8 cellular contexts compared by ENCODE assay signal in genomic region chr20:6583134-6583738, GRCh38.
A peak's percentile ranks its signal among the peaks of the same experiment; 100 is the strongest.
DNase-seq lines count a peak whose midpoint lies in the region; ATAC-seq and TF ChIP-seq lines count a peak whose summit lies in the region.

No MANE protein-coding gene starts in this region.

- intact Hi-C loops in activated T-helper 1 cell treated with anti-CD3 and anti-CD28 coated beads, Interleukin-12 subunit alpha, Interleukin-12 subunit beta, Interleukin-2, Interleukin-4 antibody, amounts not matched to agents 30 ng/mL and 10 ng/mL and 1 ng/mL, durations not matched to agents 14 hours and 24 hours and 36 hours (cut with micrococcal nuclease), result no loop called here

- peaks cover 2% of the 10 kb centered on the region for H3K27me3 Mint-ChIP-seq in neural crest cell (ENCODE audit: low read depth)
- no peaks in the 10 kb centered on the region for H3K27me3 Mint-ChIP-seq in activated T-helper 1 cell treated with anti-CD3 and anti-CD28 coated beads, Interleukin-12 subunit alpha, Interleukin-12 subunit beta, Interleukin-2, Interleukin-4 antibody, amounts not matched to agents 30 ng/mL and 10 ng/mL and 1 ng/mL, durations not matched to agents 14 hours and 24 hours and 36 hours (ENCODE audit: insufficient read depth)
- H3K27me3 Mint-ChIP-seq in activated CD4-positive, alpha-beta T cell treated with anti-CD3 and anti-CD28 coated beads, Interleukin-2, amount 10 ng/mL, durations not matched to agents 7 days and 5 days, result no peaks in the 10 kb centered on the region

- POLR2A ChIA-PET in RWPE1 (lab: Yijun Ruan, JAX; ENCODE audit: low non-redundant PET), result no interaction called here
- POLR2A ChIA-PET in activated CD4-positive, alpha-beta T cell treated with anti-CD3 and anti-CD28 coated beads, Interleukin-2, amount 10 ng/mL, durations not matched to agents 7 days and 5 days (lab: Charles Lee), result no interaction called here

- H3K27ac ChIP-seq in RWPE1, result no peak overlapping the region

- DNase-seq in ELF-1 (ENCODE audit: low read depth, low spot score) (peak; percentile 64), LHCN-M2 (ENCODE audit: low read depth) (peak; percentile 70), RWPE1 (ENCODE audit: low spot score) (peak; percentile 57), fibroblast of peridontal ligament (ENCODE audit: extremely low read depth) (peak; percentile 76), neural crest cell (ENCODE audit: low read depth, low spot score) (peak; percentile 18)
- DNase-seq in activated T-helper 1 cell treated with anti-CD3 and anti-CD28 coated beads, Interleukin-12 subunit alpha, Interleukin-12 subunit beta, Interleukin-2, Interleukin-4 antibody, amounts not matched to agents 30 ng/mL and 10 ng/mL and 1 ng/mL, durations not matched to agents 14 hours and 24 hours and 36 hours (ENCODE audit: low spot score), result no peak
- DNase-seq in activated CD4-positive, alpha-beta T cell treated with anti-CD3 and anti-CD28 coated beads, Interleukin-2, amount 10 ng/mL, durations not matched to agents 7 days and 5 days, result no peak

- no peaks in the 10 kb centered on the region for H3K36me3 Mint-ChIP-seq in neural crest cell (ENCODE audit: low read depth)
- no peaks in the 10 kb centered on the region for H3K36me3 Mint-ChIP-seq in activated T-helper 1 cell treated with anti-CD3 and anti-CD28 coated beads, Interleukin-12 subunit alpha, Interleukin-12 subunit beta, Interleukin-2, Interleukin-4 antibody, amounts not matched to agents 30 ng/mL and 10 ng/mL and 1 ng/mL, durations not matched to agents 14 hours and 24 hours and 36 hours (ENCODE audit: low read depth)
- H3K36me3 Mint-ChIP-seq in activated CD4-positive, alpha-beta T cell treated with anti-CD3 and anti-CD28 coated beads, Interleukin-2, amount 10 ng/mL, durations not matched to agents 7 days and 5 days (ENCODE audit: low read depth), result no peaks in the 10 kb centered on the region

- no peak overlapping the region for H3K27ac Mint-ChIP-seq in neural crest cell (ENCODE audit: unreplicated experiment)
- no peak overlapping the region for H3K27ac Mint-ChIP-seq in activated T-helper 1 cell treated with anti-CD3 and anti-CD28 coated beads, Interleukin-12 subunit alpha, Interleukin-12 subunit beta, Interleukin-2, Interleukin-4 antibody, amounts not matched to agents 30 ng/mL and 10 ng/mL and 1 ng/mL, durations not matched to agents 14 hours and 24 hours and 36 hours
- H3K27ac Mint-ChIP-seq in activated CD4-positive, alpha-beta T cell treated with anti-CD3 and anti-CD28 coated beads, Interleukin-2, amount 10 ng/mL, durations not matched to agents 7 days and 5 days, result no peak overlapping the region

- no peaks in the 10 kb centered on the region for H3K9me3 Mint-ChIP-seq in neural crest cell
- no peaks in the 10 kb centered on the region for H3K9me3 Mint-ChIP-seq in activated T-helper 1 cell treated with anti-CD3 and anti-CD28 coated beads, Interleukin-12 subunit alpha, Interleukin-12 subunit beta, Interleukin-2, Interleukin-4 antibody, amounts not matched to agents 30 ng/mL and 10 ng/mL and 1 ng/mL, durations not matched to agents 14 hours and 24 hours and 36 hours
- H3K9me3 Mint-ChIP-seq in activated CD4-positive, alpha-beta T cell treated with anti-CD3 and anti-CD28 coated beads, Interleukin-2, amount 10 ng/mL, durations not matched to agents 7 days and 5 days, result no peaks in the 10 kb centered on the region

- peak; percentile 84 for TF ChIP-seq CTCF in RWPE1 (conservative IDR thresholded peaks at IDR 0.05; ENCODE audit: low read depth)
- peak; percentile 79 for TF ChIP-seq CTCF in neural crest cell (conservative IDR thresholded peaks at IDR 0.05)

- CTCF ChIA-PET in RWPE1 (lab: Yijun Ruan, JAX), result interaction anchor here (0.5 to 1.5 kb wide), 19 partner anchors 12 to 1220 kb away, joined by 3 to 6 read pairs (median 3); no protein-coding TSS in a partner anchor
- CTCF ChIA-PET in activated CD4-positive, alpha-beta T cell treated with anti-CD3 and anti-CD28 coated beads, Interleukin-2, amount 10 ng/mL, durations not matched to agents 7 days and 5 days (lab: Charles Lee), result no interaction called here

- H3K4me3 Mint-ChIP-seq in neural crest cell, result no peak overlapping the region
- no peak overlapping the region for H3K4me3 Mint-ChIP-seq in activated T-helper 1 cell treated with anti-CD3 and anti-CD28 coated beads, Interleukin-12 subunit alpha, Interleukin-12 subunit beta, Interleukin-2, Interleukin-4 antibody, amounts not matched to agents 30 ng/mL and 10 ng/mL and 1 ng/mL, durations not matched to agents 14 hours and 24 hours and 36 hours
- H3K4me3 Mint-ChIP-seq in activated CD4-positive, alpha-beta T cell treated with anti-CD3 and anti-CD28 coated beads, Interleukin-2, amount 10 ng/mL, durations not matched to agents 7 days and 5 days, result no peak overlapping the region

- H3K4me1 Mint-ChIP-seq in neural crest cell, result peaks cover 4% of the 10 kb centered on the region
- no peaks in the 10 kb centered on the region for H3K4me1 Mint-ChIP-seq in activated T-helper 1 cell treated with anti-CD3 and anti-CD28 coated beads, Interleukin-12 subunit alpha, Interleukin-12 subunit beta, Interleukin-2, Interleukin-4 antibody, amounts not matched to agents 30 ng/mL and 10 ng/mL and 1 ng/mL, durations not matched to agents 14 hours and 24 hours and 36 hours (ENCODE audit: low read depth)
- no peaks in the 10 kb centered on the region for H3K4me1 Mint-ChIP-seq in activated CD4-positive, alpha-beta T cell treated with anti-CD3 and anti-CD28 coated beads, Interleukin-2, amount 10 ng/mL, durations not matched to agents 7 days and 5 days

- ATAC-seq in GM21786 (IDR thresholded peaks at IDR 0.05; ENCODE audit: unreplicated experiment), result peak; percentile 92

Comparison
In these comparisons a context has a peak if more than half of its experiments do, and no peak if none do; other contexts are left out.
1. DNase-seq: peak in ELF-1 (single experiment), LHCN-M2 (single experiment), RWPE1 (single experiment), fibroblast of peridontal ligament (single experiment) and neural crest cell (single experiment); none in activated T-helper 1 cell treated with anti-CD3 and anti-CD28 coated beads, Interleukin-12 subunit alpha, Interleukin-12 subunit beta, Interleukin-2, Interleukin-4 antibody, amounts not matched to agents 30 ng/mL and 10 ng/mL and 1 ng/mL, durations not matched to agents 14 hours and 24 hours and 36 hours (single experiment) and activated CD4-positive, alpha-beta T cell treated with anti-CD3 and anti-CD28 coated beads, Interleukin-2, amount 10 ng/mL, durations not matched to agents 7 days and 5 days (single experiment).